Comparison of ENCODE assay signal across 8 cellular contexts in genomic region chr1:36372617-36373016, GRCh38. TPM values are rescaled to one million over a fixed set of nuclear protein-coding genes. Genes with fewer than 3 reads are reported as not detected.
DNase-seq lines count a peak whose midpoint lies in the region; ATAC-seq and TF ChIP-seq lines count a peak whose summit lies in the region.

No MANE protein-coding gene starts in this region.

- H3K27me3 ChIP-seq in suprapubic skin: no peaks in the 10 kb centered on the region

- no peak for TF ChIP-seq EP300 in suprapubic skin (IDR thresholded peaks at IDR 0.05)

- H3K9me3 ChIP-seq in suprapubic skin: no peaks in the 10 kb centered on the region

- H3K36me3 Mint-ChIP-seq in activated CD4-positive, alpha-beta T cell treated with anti-CD3 and anti-CD28 coated beads for 36 hours (ENCODE audit: low read depth): peaks cover 11% of the 10 kb centered on the region
- peaks cover 4% of the 10 kb centered on the region for H3K36me3 Mint-ChIP-seq in activated naive CD8-positive, alpha-beta T cell treated with anti-CD3 and anti-CD28 coated beads, Interleukin-2, amount 10 ng/mL, durations not matched to agents 7 days and 5 days

- H3K4me3 Mint-ChIP-seq in activated CD4-positive, alpha-beta T cell treated with anti-CD3 and anti-CD28 coated beads for 36 hours: no peak overlapping the region
- no peak overlapping the region for H3K4me3 Mint-ChIP-seq in activated naive CD8-positive, alpha-beta T cell treated with anti-CD3 and anti-CD28 coated beads, Interleukin-2, amount 10 ng/mL, durations not matched to agents 7 days and 5 days

- no peak for ATAC-seq in activated CD4-positive, alpha-beta T cell treated with anti-CD3 and anti-CD28 coated beads for 36 hours
- ATAC-seq in activated naive CD8-positive, alpha-beta T cell treated with anti-CD3 and anti-CD28 coated beads, Interleukin-2, amount 10 ng/mL, durations not matched to agents 7 days and 5 days (ENCODE audit: low read depth): no peak

- H3K4me1 Mint-ChIP-seq in activated CD4-positive, alpha-beta T cell treated with anti-CD3 and anti-CD28 coated beads for 36 hours: peaks cover 66% of the 10 kb centered on the region
- H3K4me1 Mint-ChIP-seq in activated naive CD8-positive, alpha-beta T cell treated with anti-CD3 and anti-CD28 coated beads, Interleukin-2, amount 10 ng/mL, durations not matched to agents 7 days and 5 days: peaks cover 51% of the 10 kb centered on the region

- no peak for DNase-seq in activated CD4-positive, alpha-beta T cell treated with anti-CD3 and anti-CD28 coated beads for 36 hours
- no peak for DNase-seq in activated CD4-positive, alpha-beta T cell treated with anti-CD3 and anti-CD28 coated beads for 1 hour
- DNase-seq in activated naive CD8-positive, alpha-beta T cell treated with anti-CD3 and anti-CD28 coated beads, Interleukin-2, amount 10 ng/mL, durations not matched to agents 7 days and 5 days: no peak
- DNase-seq in kidney tubule cell (ENCODE audit: low spot score) (peak; percentile 55), suprapubic skin (ENCODE audit: low spot score in 2 of 2) (no peak), mesenteric fat pad (ENCODE audit: low spot score) (no peak), NCI-H510A treated with DMSO at 0.1 percent for 48 hours (lab: John Stamatoyannopoulos, UW) (no peak)
- no peak for DNase-seq in activated CD4-positive, CD25-positive, alpha-beta regulatory T cell treated with anti-CD3 and anti-CD28 coated beads, Interleukin-2, amount 50 U/mL, for 72 hours

- POLR2A ChIA-PET in activated CD4-positive, alpha-beta T cell treated with anti-CD3 and anti-CD28 coated beads for 36 hours (lab: Charles Lee): no interaction called here
- POLR2A ChIA-PET in activated naive CD8-positive, alpha-beta T cell treated with anti-CD3 and anti-CD28 coated beads, Interleukin-2, amount 10 ng/mL, durations not matched to agents 7 days and 5 days (lab: Charles Lee): interaction anchor here (0.7 to 0.8 kb wide), 2 partner anchors 13 to 1142 kb away, joined by 3 to 4 read pairs; no protein-coding TSS in a partner anchor

- H3K27me3 Mint-ChIP-seq in activated CD4-positive, alpha-beta T cell treated with anti-CD3 and anti-CD28 coated beads for 36 hours: no peaks in the 10 kb centered on the region
- H3K27me3 Mint-ChIP-seq in activated naive CD8-positive, alpha-beta T cell treated with anti-CD3 and anti-CD28 coated beads, Interleukin-2, amount 10 ng/mL, durations not matched to agents 7 days and 5 days: no peaks in the 10 kb centered on the region

- H3K4me1 ChIP-seq in suprapubic skin: peaks cover 69% of the 10 kb centered on the region

- H3K27ac Mint-ChIP-seq in activated CD4-positive, alpha-beta T cell treated with anti-CD3 and anti-CD28 coated beads for 36 hours: peak overlapping the region; percentile 56
- peak overlapping the region; percentile 97 for H3K27ac Mint-ChIP-seq in activated naive CD8-positive, alpha-beta T cell treated with anti-CD3 and anti-CD28 coated beads, Interleukin-2, amount 10 ng/mL, durations not matched to agents 7 days and 5 days

- 78% methylated on average over 3 of the region's 3 CpGs for WGBS in suprapubic skin

- CTCF ChIA-PET in activated CD4-positive, alpha-beta T cell treated with anti-CD3 and anti-CD28 coated beads for 36 hours (lab: Charles Lee): interaction anchor here (0.6 to 1.1 kb wide), 2 partner anchors 9 to 30 kb away, joined by 3 to 4 read pairs; no protein-coding TSS in a partner anchor

- no peak for TF ChIP-seq POLR2A in suprapubic skin (IDR thresholded peaks at IDR 0.05)

- H3K36me3 ChIP-seq in suprapubic skin: no peaks in the 10 kb centered on the region

- H3K27ac ChIP-seq in suprapubic skin: peak overlapping the region; percentile 93

- intact Hi-C loops in activated CD4-positive, alpha-beta T cell treated with anti-CD3 and anti-CD28 coated beads for 36 hours (cut with DNase I, micrococcal nuclease): no loop called here

- H3K9me3 Mint-ChIP-seq in activated CD4-positive, alpha-beta T cell treated with anti-CD3 and anti-CD28 coated beads for 36 hours (ENCODE audit: low read depth): no peaks in the 10 kb centered on the region
- no peaks in the 10 kb centered on the region for H3K9me3 Mint-ChIP-seq in activated naive CD8-positive, alpha-beta T cell treated with anti-CD3 and anti-CD28 coated beads, Interleukin-2, amount 10 ng/mL, durations not matched to agents 7 days and 5 days

- H3K4me3 ChIP-seq in suprapubic skin: no peak overlapping the region

- TF ChIP-seq CTCF in suprapubic skin (IDR thresholded peaks at IDR 0.05): no peak

RNA-seq across cellular contexts. Expression of gene STK40, which starts 13.1 kb away (rescaled TPM):
- 10 to 100 TPM; 38.8 to 51.3 TPM for total RNA-seq in activated CD4-positive, alpha-beta T cell treated with anti-CD3 and anti-CD28 coated beads for 36 hours
- 10 to 100 TPM; 59.5 to 64.7 TPM for total RNA-seq in activated naive CD8-positive, alpha-beta T cell treated with anti-CD3 and anti-CD28 coated beads, Interleukin-2, amount 10 ng/mL, durations not matched to agents 7 days and 5 days
- total RNA-seq in suprapubic skin: 10 to 100 TPM; 29.0 to 69.5 (median 51.8) TPM
- 84.0 TPM for total RNA-seq in mesenteric fat pad

RNA-seq across cellular contexts. Expression of gene LSM10, which starts 25.1 kb away (rescaled TPM):
- 10 to 100 TPM; 40.6 to 44.0 TPM for total RNA-seq in activated CD4-positive, alpha-beta T cell treated with anti-CD3 and anti-CD28 coated beads for 36 hours
- total RNA-seq in activated naive CD8-positive, alpha-beta T cell treated with anti-CD3 and anti-CD28 coated beads, Interleukin-2, amount 10 ng/mL, durations not matched to agents 7 days and 5 days: 10 to 100 TPM; 44.1 to 45.1 TPM
- total RNA-seq in suprapubic skin: 10 to 100 TPM; 19.2 to 22.6 (median 21.4) TPM
- 50.1 TPM for total RNA-seq in mesenteric fat pad

RNA-seq across cellular contexts. Expression of gene EVA1B, which starts 49.2 kb away (rescaled TPM):
- 1 to 10 TPM; 2.7 to 3.1 TPM for total RNA-seq in activated CD4-positive, alpha-beta T cell treated with anti-CD3 and anti-CD28 coated beads for 36 hours
- total RNA-seq in activated naive CD8-positive, alpha-beta T cell treated with anti-CD3 and anti-CD28 coated beads, Interleukin-2, amount 10 ng/mL, durations not matched to agents 7 days and 5 days: 10 to 100 TPM; 11.6 to 14.1 TPM
- total RNA-seq in suprapubic skin (10 to 100 TPM; 13.3 to 28.0 (median 19.2) TPM), mesenteric fat pad (34.5 TPM)
